8 cellular contexts compared by ENCODE assay signal in the genomic region with DNA sequence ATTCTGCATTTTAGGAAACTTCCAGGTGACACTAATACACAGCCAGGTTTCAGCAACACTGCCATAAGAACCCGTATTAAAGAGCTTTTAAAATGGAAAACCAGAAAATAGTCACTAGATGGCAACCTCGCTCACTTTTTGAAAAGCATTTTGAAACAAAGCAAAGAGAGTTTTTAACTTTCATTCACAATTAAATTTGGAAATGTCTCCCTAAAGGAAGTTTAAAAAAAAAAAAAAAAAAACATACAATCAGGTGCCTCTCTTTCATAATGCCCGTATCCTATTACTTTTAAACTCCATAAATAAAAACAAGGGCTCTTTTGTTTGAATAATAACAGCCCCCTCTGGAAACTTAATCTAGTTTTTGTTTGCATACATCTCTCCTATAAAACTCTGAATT. TPM values are rescaled to one million over a fixed set of nuclear protein-coding genes. Genes with fewer than 3 reads are reported as not detected.
A peak's percentile ranks its signal among the peaks of the same experiment; 100 is the strongest.
DNase-seq lines count a peak whose midpoint lies in the region; ATAC-seq and TF ChIP-seq lines count a peak whose summit lies in the region.

No MANE protein-coding gene starts in this region.

- H3K4me3 ChIP-seq in AG04450 (ENCODE audit: low read depth, low read length) (no peak overlapping the region), GM12865 (ENCODE audit: low read depth, low read length) (no peak overlapping the region)

- H3K9me3 Mint-ChIP-seq in chondrocyte (ENCODE audit: low read depth) = no peaks in the 10 kb centered on the region

- peaks cover 8% of the 10 kb centered on the region for H3K4me1 Mint-ChIP-seq in chondrocyte (ENCODE audit: low read depth)

- ATAC-seq in GM18502 (IDR thresholded peaks at IDR 0.05; ENCODE audit: poor library complexity, unreplicated experiment) = no peak
- ATAC-seq in omental fat pad (ENCODE audit: low FRiP score) = no peak

- TF ChIP-seq CTCF in AG04450 (IDR thresholded peaks at IDR 0.05; ENCODE audit: low read depth, low read length) = peak; percentile 52
- TF ChIP-seq CTCF in GM12865 (IDR thresholded peaks at IDR 0.05; ENCODE audit: insufficient read depth, low read depth, low read length, missing control alignments) = peak; percentile 32
- TF ChIP-seq CTCF in chondrocyte (IDR thresholded peaks at IDR 0.05) = peak; percentile 87
- TF ChIP-seq CTCF in omental fat pad (IDR thresholded peaks at IDR 0.05) = no peak

- H3K36me3 Mint-ChIP-seq in chondrocyte (ENCODE audit: low read depth) = no peaks in the 10 kb centered on the region

- CTCF ChIA-PET in AG04450 (lab: Charles Lee) = interaction anchor here (0.6 to 8.3 kb wide), 49 partner anchors 10 to 1766 kb away, joined by 3 to 147 read pairs (median 4); partner anchors contain the start of genes MEPE and SPP1

- H3K27ac ChIP-seq in AG04450 (ENCODE audit: low read depth, low read length) = no peak overlapping the region

- DNase-seq in AG04450 (ENCODE audit: low read depth, low spot score) (no peak), GM12865 (ENCODE audit: low read depth) (peak; percentile 28), NCI-H226 (peak; percentile 11), chondrocyte (ENCODE audit: low spot score) (no peak), middle frontal gyrus (ENCODE audit: extremely low spot score, low spot score) (peak; percentile 55), omental fat pad (ENCODE audit: low spot score) (no peak), GF-D8 (lab: John Stamatoyannopoulos, UW) (no peak)

- no peaks in the 10 kb centered on the region for H3K27me3 Mint-ChIP-seq in chondrocyte (ENCODE audit: low read depth)

- H3K9me3 ChIP-seq in AG04450 (ENCODE audit: control insufficient read depth, insufficient read depth, low read length) = no peaks in the 10 kb centered on the region

- H3K27ac Mint-ChIP-seq in chondrocyte (ENCODE audit: unreplicated experiment) = no peak overlapping the region

- POLR2A ChIA-PET in AG04450 (lab: Yijun Ruan, JAX) = interaction anchor here (0.6 kb wide), 1 partner anchor 118 kb away, joined by 3 read pairs; no protein-coding TSS in a partner anchor

- H3K4me3 Mint-ChIP-seq in chondrocyte (ENCODE audit: unreplicated experiment) = no peak overlapping the region

- no peaks in the 10 kb centered on the region for H3K27me3 ChIP-seq in AG04450 (ENCODE audit: control insufficient read depth, insufficient read depth, low read length)

RNA-seq across cellular contexts. Expression of gene MEPE, which starts 20.3 kb away (rescaled TPM):
- not detected in 2 replicates for polyA plus RNA-seq in AG04450 (2011; rRNA removed)
- not detected in 2 replicates for polyA minus RNA-seq in AG04450 (2011; rRNA and poly(A)+ RNA removed)
- total RNA-seq in chondrocyte = not detected in 3 replicates
- not detected for total RNA-seq in omental fat pad

RNA-seq across cellular contexts. Expression of gene IBSP, which starts 53.8 kb away (rescaled TPM):
- not detected in 2 replicates for polyA plus RNA-seq in AG04450 (2011; rRNA removed)
- not detected in 2 replicates for polyA minus RNA-seq in AG04450 (2011; rRNA and poly(A)+ RNA removed)
- total RNA-seq in chondrocyte = 0.90 to 0.95 TPM in 2 of 3 replicates, not detected in the other
- total RNA-seq in omental fat pad = not detected

Comparison
In these comparisons a context has a peak if more than half of its experiments do, and no peak if none do; other contexts are left out.
1. DNase-seq: peak in GM12865 (single experiment), NCI-H226 (single experiment) and middle frontal gyrus (single experiment); none in AG04450 (single experiment), chondrocyte (single experiment), omental fat pad (single experiment) and GF-D8 (single experiment).
2. CTCF ChIP-seq: peak in AG04450 (single experiment), GM12865 (single experiment) and chondrocyte (single experiment); none in omental fat pad (0 of 3).